ENCODE assay signal across 8 cellular contexts in genomic region chr6:27894839-27895762, GRCh38. TPM values are rescaled to one million over a fixed set of nuclear protein-coding genes. Genes with fewer than 3 reads are reported as not detected.
DNase-seq lines count a peak whose midpoint lies in the region; ATAC-seq, FAIRE-seq and TF ChIP-seq lines count a peak whose summit lies in the region.
"Had no signal": no experiment of that assay in that cellular context is flagged by ENCODE, and none has a peak within 500 bp of the region (broad histone marks: within the 10 kb centered on the region; RNA-seq: fewer than 3 reads in every experiment).

No MANE protein-coding gene starts in this region.

- no peak overlapping the region for H3K27ac Mint-ChIP-seq in astrocyte (ENCODE audit: unreplicated experiment)

- peak overlapping the region; percentile 96 for H3K4me2 ChIP-seq in astrocyte (ENCODE audit: low read length)

- H3K27ac ChIP-seq in astrocyte (ENCODE audit: low read depth, low read length): peak overlapping the region; percentile 91
- peak overlapping the region; percentile 92 to 93 for H3K27ac ChIP-seq in right atrium auricular region

- H4K20me1 ChIP-seq in astrocyte (ENCODE audit: insufficient read depth, low read length): no peaks in the 10 kb centered on the region

- intact Hi-C loops in posterior cingulate gyrus (cut with DNase I): loop anchor here (1.0 to 10.0 kb wide), 5 partner anchors 76 to 708 kb away; no protein-coding TSS in a partner anchor

- peak overlapping the region; percentile 88 for H2AFZ ChIP-seq in astrocyte (ENCODE audit: low read depth, low read length)

- no peak for FAIRE-seq in astrocyte (lab: Jason Lieb, UNC)

- no peak overlapping the region for H3K4me3 Mint-ChIP-seq in astrocyte (ENCODE audit: unreplicated experiment)

- H3K9ac ChIP-seq in astrocyte (ENCODE audit: low read length): peak overlapping the region; percentile 93

- H3K36me3 ChIP-seq in astrocyte (ENCODE audit: insufficient read depth, low read length): no peaks in the 10 kb centered on the region
- no peaks in the 10 kb centered on the region for H3K36me3 ChIP-seq in right atrium auricular region

- no peaks in the 10 kb centered on the region for H3K79me2 ChIP-seq in astrocyte (ENCODE audit: insufficient read depth, low read length)

- no peaks in the 10 kb centered on the region for H3K36me3 Mint-ChIP-seq in astrocyte (ENCODE audit: low read depth, unreplicated experiment)

- DNase-seq in NCI-H1092 treated with DMSO at 0.1 percent for 48 hours (lab: John Stamatoyannopoulos, UW) (peak; percentile 75), SKM-1 treated with dmso at 0.1 percent for 144 hours (lab: John Stamatoyannopoulos, UW; ENCODE audit: unreplicated experiment) (peak; percentile 89), astrocyte (ENCODE audit: low read depth) (peak; percentile 78), right atrium auricular region (ENCODE audit: low spot score) (no peak), posterior cingulate gyrus (peak in 6 of 10 donors; percentile 33 to 89 (median 45))

- ATAC-seq in GM21367 (IDR thresholded peaks at IDR 0.05; ENCODE audit: unreplicated experiment): no peak

- H3K4me1 ChIP-seq in astrocyte (ENCODE audit: insufficient read depth, low read length): peaks cover 8% of the 10 kb centered on the region
- H3K4me1 ChIP-seq in right atrium auricular region: peaks cover 0 to 28% of the 10 kb centered on the region in 2 donors

- H3K4me1 Mint-ChIP-seq in astrocyte (ENCODE audit: low read depth, unreplicated experiment): peaks cover 4% of the 10 kb centered on the region

- TF ChIP-seq CTCF in GM12875 (IDR thresholded peaks at IDR 0.05; ENCODE audit: borderline replicate concordance, insufficient read depth, low read depth, low read length) (peak; percentile 70), astrocyte (IDR thresholded peaks at IDR 0.05; ENCODE audit: insufficient read depth, low read depth, low read length) (peak; percentile 87), right atrium auricular region (IDR thresholded peaks at IDR 0.05) (peak; percentile 71 to 86)

- H3K27me3 Mint-ChIP-seq in astrocyte (ENCODE audit: low read depth, unreplicated experiment): no peaks in the 10 kb centered on the region

- H3K9me3 Mint-ChIP-seq in astrocyte (ENCODE audit: unreplicated experiment): no peaks in the 10 kb centered on the region

- H3K27me3 ChIP-seq in astrocyte (ENCODE audit: insufficient read depth, low read length) (no peaks in the 10 kb centered on the region), right atrium auricular region (peaks cover 0 to 15% of the 10 kb centered on the region in 2 donors)

- peak overlapping the region; percentile 43 for H3K4me3 ChIP-seq in GM12875 (ENCODE audit: low read depth, low read length)
- H3K4me3 ChIP-seq in astrocyte (ENCODE audit: insufficient read depth, low read depth, low read length): peak overlapping the region; percentile 98
- peak overlapping the region; percentile 66 to 67 for H3K4me3 ChIP-seq in right atrium auricular region

- H3K9me3 ChIP-seq in astrocyte (ENCODE audit: insufficient read depth, low read depth, low read length): no peaks in the 10 kb centered on the region
- H3K9me3 ChIP-seq in right atrium auricular region: no peaks in the 10 kb centered on the region

RNA-seq across cellular contexts. Expression of gene OR2B2, which starts 17.1 kb away (rescaled TPM):
- total RNA-seq in astrocyte (not detected in 2 replicates), right atrium auricular region (not detected)
- total RNA-seq: subcutaneous adipose tissue had no signal

Comparison
In these comparisons a context has a peak if more than half of its experiments do, and no peak if none do; other contexts are left out.
1. H3K4me3 ChIP-seq: peak in every context shown above with its lines; median percentile 98 in astrocyte; 66 in right atrium auricular region; 43 in GM12875.